8 cellular contexts compared by ENCODE assay signal in genomic region chr1:150186789-150187559, GRCh38. TPM values are rescaled to one million over a fixed set of nuclear protein-coding genes. Genes with fewer than 3 reads are reported as not detected.
DNase-seq lines count a peak whose midpoint lies in the region; ATAC-seq and TF ChIP-seq lines count a peak whose summit lies in the region.

No MANE protein-coding gene starts in this region.

- H3K27ac ChIP-seq in WERI-Rb-1 = no peak overlapping the region

- in situ Hi-C loops in ACHN (cut with HindIII; ENCODE audit: low pct_ligation_motif_present, low pct_unique_long_range_greater_than_20kb, low sequenced_read_pairs) = no loop called here

- DNase-seq in ACHN = peak; percentile 72
- peak; percentile 66 for DNase-seq in GM12865 (ENCODE audit: low read depth)
- peak; percentile 64 for DNase-seq in NCI-H2227 treated with DMSO at 0.1 percent for 48 hours (lab: John Stamatoyannopoulos, UW)
- DNase-seq in WERI-Rb-1 = no peak
- peak; percentile 86 for DNase-seq in fibroblast of mammary gland (ENCODE audit: low read depth)
- DNase-seq in omental fat pad (ENCODE audit: low spot score) = no peak
- DNase-seq in KG1 (lab: John Stamatoyannopoulos, UW) = no peak
- DNase-seq in occipital lobe (lab: John Stamatoyannopoulos, UW) = no peak

- H3K27me3 ChIP-seq in WERI-Rb-1 (ENCODE audit: insufficient read depth, low read depth, severe bottlenecking) = no peaks in the 10 kb centered on the region

- no peaks in the 10 kb centered on the region for H3K36me3 ChIP-seq in WERI-Rb-1

- ATAC-seq in omental fat pad (ENCODE audit: low FRiP score) = peak; percentile 46

- H3K4me3 ChIP-seq in GM12865 (ENCODE audit: low read depth, low read length) (no peak overlapping the region), WERI-Rb-1 (ENCODE audit: low read depth, low read length) (no peak overlapping the region), fibroblast of mammary gland (ENCODE audit: control insufficient read depth, low read depth, low read length) (peak overlapping the region; percentile 37)

- TF ChIP-seq CTCF in GM12865 (IDR thresholded peaks at IDR 0.05; ENCODE audit: insufficient read depth, low read depth, low read length, missing control alignments) (peak; percentile 32), WERI-Rb-1 (IDR thresholded peaks at IDR 0.05; ENCODE audit: low read depth, low read length) (0 out of 2 replicates have a peak, but pooled peaks have one; percentile 7), fibroblast of mammary gland (conservative IDR thresholded peaks at IDR 0.05; ENCODE audit: control insufficient read depth, insufficient read depth, low read depth, low read length) (peak; percentile 42), omental fat pad (IDR thresholded peaks at IDR 0.05) (peak in 1 of 3 donors; percentile 3)

- H3K9me3 ChIP-seq in WERI-Rb-1 (ENCODE audit: severe bottlenecking) = peaks cover 5% of the 10 kb centered on the region

RNA-seq across cellular contexts. Expression of gene PLEKHO1, which starts 37.3 kb away (rescaled TPM):
- 10 to 100 TPM; 16.5 to 68.6 (median 32.8) TPM for total RNA-seq in omental fat pad
- 52.7 TPM for total RNA-seq in occipital lobe

RNA-seq across cellular contexts. Expression of gene ANP32E, which starts 48.9 kb away (rescaled TPM):
- total RNA-seq in omental fat pad = 10 to 100 TPM in 3 of 4 donors, 1 to 10 TPM in 1; 8.7 to 20.2 (median 13.8) TPM
- total RNA-seq in occipital lobe = 20.3 TPM

Comparison
In these comparisons a context has a peak if more than half of its experiments do, and no peak if none do; other contexts are left out.
1. DNase-seq: peak in ACHN (single experiment), GM12865 (single experiment), NCI-H2227 treated with DMSO at 0.1 percent for 48 hours (single experiment) and fibroblast of mammary gland (single experiment); none in WERI-Rb-1 (single experiment), omental fat pad (single experiment), KG1 (single experiment) and occipital lobe (single experiment).